Comparison of ENCODE assay signal across 8 cellular contexts in genomic region chr10:21525367-21526183, GRCh38. TPM values are rescaled to one million over a fixed set of nuclear protein-coding genes. Genes with fewer than 3 reads are reported as not detected.
A peak's percentile ranks its signal among the peaks of the same experiment; 100 is the strongest.
DNase-seq lines count a peak whose midpoint lies in the region; ATAC-seq, FAIRE-seq and TF ChIP-seq lines count a peak whose summit lies in the region.

TSS of gene SKIDA1 (minus strand) at chr10:21525682. CDS start at chr10:21517822, 7,860 bp downstream.

- H3K36me3 ChIP-seq in GM12878 (ENCODE audit: control insufficient read depth in 2 of 2, insufficient read depth in 2 of 2, low read length in 1 of 2) (no peaks in the 10 kb centered on the region), rectal smooth muscle tissue (ENCODE audit: control insufficient read depth, insufficient read depth, low read length) (no peaks in the 10 kb centered on the region)

- peak; percentile 42 for ATAC-seq in HG02852 (IDR thresholded peaks at IDR 0.05; ENCODE audit: unreplicated experiment)
- ATAC-seq in T-helper 17 cell, result peak; percentile 78
- peak; percentile 71 for ATAC-seq in GM12878

- RAD21 ChIA-PET in GM12878 (lab: Charles Lee; ENCODE audit: unreplicated experiment), result interaction anchor here (0.6 to 1.5 kb wide), 3 partner anchors 8 to 52 kb away, joined by 3 to 5 read pairs (median 3); partner anchors contain the start of gene MLLT10

- peak within 1 kb of the TSS; percentile 92 for H3K4me2 ChIP-seq in GM12878 (ENCODE audit: control insufficient read depth, insufficient read depth)

- no peak for TF ChIP-seq EP300 in GM12878 (IDR thresholded peaks at IDR 0.05; ENCODE audit: borderline replicate concordance in 1 of 2, control insufficient read depth in 1 of 2, low read depth in 2 of 2, low read length in 2 of 2)

- BruUV-seq in GM12878 (replicated peaks; lab: Mats Ljungman, UMichigan), result no TSS peak

- peak within 1 kb of the TSS; percentile 97 for H3K27ac Mint-ChIP-seq in T-helper 17 cell

- H3K36me3 Mint-ChIP-seq in T-helper 17 cell (ENCODE audit: low read depth), result peaks cover 4% of the 10 kb centered on the region

- H3K27me3 Mint-ChIP-seq in T-helper 17 cell, result peaks cover 18% of the 10 kb centered on the region

- no peak for DNase-seq in GM12864 (ENCODE audit: low read depth)
- DNase-seq in NCI-H146 treated with DMSO at 0.1 percent for 48 hours (lab: John Stamatoyannopoulos, UW; ENCODE audit: unreplicated experiment), result peak; percentile 92
- DNase-seq in T-helper 17 cell, result peak; percentile 20 to 53 (median 53)
- DNase-seq in GM12878 (ENCODE audit: low read depth, low spot score), result no peak
- DNase-seq in hippocampal formation (lab: John Stamatoyannopoulos, UW), result peak; percentile 77 to 83
- DNase-seq in iPS-NIHi11 (ENCODE audit: low spot score), result no peak

- no peaks in the 10 kb centered on the region for H3K9me3 ChIP-seq in T-helper 17 cell (ENCODE audit: control insufficient read depth, low read length, poor library complexity, severe bottlenecking)
- no peaks in the 10 kb centered on the region for H3K9me3 ChIP-seq in GM12878 (replicated peaks; ENCODE audit: control insufficient read depth, insufficient read depth, low read length)

- H4K20me1 ChIP-seq in GM12878 (ENCODE audit: control insufficient read depth, insufficient read depth), result no peaks in the 10 kb centered on the region

- SMC1A ChIA-PET in GM12878 (lab: Charles Lee; ENCODE audit: uncharacterized antibody, unreplicated experiment), result interaction anchor here (0.6 to 1.5 kb wide), 2 partner anchors 14 to 30 kb away, joined by 3 to 5 read pairs; no protein-coding TSS in a partner anchor

- in situ Hi-C loops in GM12878 (cut with MboI), result loop anchor here (5.0 kb wide), 1 partner anchor 792 kb away; the partner anchor contains the start of gene COMMD3

- TF ChIP-seq RAD21 in GM12878 (IDR thresholded peaks at IDR 0.05; ENCODE audit: insufficient read depth, low read depth, low read length), result no peak

- peak within 1 kb of the TSS; percentile 19 for H3K9ac ChIP-seq in GM12878 (ENCODE audit: control insufficient read depth, insufficient read depth, low read length)
- peak within 1 kb of the TSS; percentile 21 for H3K9ac ChIP-seq in rectal smooth muscle tissue (ENCODE audit: low read length)

- H3K4me1 ChIP-seq in GM12878 (ENCODE audit: control insufficient read depth, insufficient read depth, low read length), result peaks cover 13% of the 10 kb centered on the region
- H3K4me1 ChIP-seq in rectal smooth muscle tissue (ENCODE audit: control insufficient read depth, insufficient read depth, low read length), result peaks cover 8% of the 10 kb centered on the region

- H2AFZ ChIP-seq in GM12878 (ENCODE audit: control insufficient read depth, low read depth, low read length), result peak within 1 kb of the TSS; percentile 77

- H3K4me3 ChIP-seq in GM12864 (ENCODE audit: low read depth, low read length) (peak within 1 kb of the TSS; percentile 77), GM12878 (peak within 1 kb of the TSS; percentile 80), rectal smooth muscle tissue (ENCODE audit: low read length) (peak within 1 kb of the TSS; percentile 72)

- CTCF ChIA-PET in GM12878 (lab: Yijun Ruan, JAX), result interaction anchor here (1.0 to 1.1 kb wide), 2 partner anchors 148 to 207 kb away, joined by 3 read pairs; no protein-coding TSS in a partner anchor

- intact Hi-C loops in GM12878 (cut with micrococcal nuclease; ENCODE audit: unreplicated experiment), result no loop called here

- H3K4me3 Mint-ChIP-seq in T-helper 17 cell, result peak within 1 kb of the TSS; percentile 100

- peak within 1 kb of the TSS; percentile 39 for H3K27ac ChIP-seq in GM12878 (ENCODE audit: control insufficient read depth, insufficient read depth)
- H3K27ac ChIP-seq in rectal smooth muscle tissue (ENCODE audit: low read depth, low read length), result peak within 1 kb of the TSS; percentile 99

- POLR2A ChIA-PET in GM12878 (lab: Charles Lee), result interaction anchor here (0.5 to 0.6 kb wide), 2 partner anchors 48 to 246 kb away, joined by 4 read pairs; no protein-coding TSS in a partner anchor

- 11% methylated on average over 37 of the region's 64 CpGs for WGBS in GM12878 (ENCODE audit: insufficient coverage, insufficient replicate concordance, low lambda C conversion rate, missing lambda C conversion rate)

- TF ChIP-seq CTCF in GM12864 (IDR thresholded peaks at IDR 0.05; ENCODE audit: low read depth, low read length, missing control alignments) (no peak), GM12878 (IDR thresholded peaks at IDR 0.05 in 2 of 3, conservative IDR thresholded peaks at IDR 0.05 in 1 of 3; ENCODE audit: control insufficient read depth in 2 of 3, extremely low read depth in 1 of 3, insufficient read depth in 1 of 3, low read depth in 3 of 3, low read length in 3 of 3) (no peak)

- no peak; the same call in 1 of the 2 replicates for TF ChIP-seq POLR2A in GM12878 (IDR thresholded peaks at IDR 0.05; ENCODE audit: low read depth, low read length)

- H3K79me2 ChIP-seq in GM12878 (ENCODE audit: control insufficient read depth, insufficient read depth, low read length), result no peaks in the 10 kb centered on the region

- H3K27me3 ChIP-seq in GM12878 (replicated peaks in 1 of 2; ENCODE audit: control insufficient read depth in 2 of 2, insufficient read depth in 2 of 2, low read length in 1 of 2) (peaks cover 0 to 4% of the 10 kb centered on the region in 2 experiments; a peak in 1 of 4 replicates), rectal smooth muscle tissue (ENCODE audit: control insufficient read depth, insufficient read depth, low read length) (no peaks in the 10 kb centered on the region)

- peaks cover 25% of the 10 kb centered on the region for H3K4me1 Mint-ChIP-seq in T-helper 17 cell

- FAIRE-seq in GM12878 (lab: Jason Lieb, UNC), result peak; percentile 62

TF ChIP-seq in GM12878, 131 proteins besides CTCF, POLR2A, EP300 and RAD21 (continues in another document):
- TF ChIP-seq MTA2 (IDR thresholded peaks at IDR 0.05; ENCODE audit: low read depth) (peak; percentile 70), FOXK2 (IDR thresholded peaks at IDR 0.05) (peak; percentile 62), CHD2 (IDR thresholded peaks at IDR 0.05; ENCODE audit: borderline replicate concordance, low read depth, low read length) (peak; percentile 12; the same call in 1 of the 2 replicates), MYC (IDR thresholded peaks at IDR 0.05; ENCODE audit: insufficient read depth, insufficient read length, insufficient replicate concordance, low read length, severe bottlenecking) (no peak), RUNX3 (IDR thresholded peaks at IDR 0.05; ENCODE audit: low read length) (peak; percentile 52), MEF2B (IDR thresholded peaks at IDR 0.05; ENCODE audit: partially characterized antibody, poor library complexity, severe bottlenecking) (peak; percentile 42), NR2F1 (conservative IDR thresholded peaks at IDR 0.05) (peak; percentile 99), IKZF2 (IDR thresholded peaks at IDR 0.05) (peak; percentile 32 to 47; a peak in 2 of 4 replicates), FOXM1 (IDR thresholded peaks at IDR 0.05; ENCODE audit: low read depth, low read length) (no peak), BRCA1 (IDR thresholded peaks at IDR 0.05; ENCODE audit: low read depth, low read length) (no peak), RAD51 (IDR thresholded peaks at IDR 0.05) (no peak), KAT2A (conservative IDR thresholded peaks at IDR 0.05; ENCODE audit: control insufficient read depth, low read depth, low read length) (no peak), ATF7 (IDR thresholded peaks at IDR 0.05; ENCODE audit: low read depth) (peak; percentile 21; the same call in 1 of the 2 replicates), NR2C1 (IDR thresholded peaks at IDR 0.05) (peak; percentile 94), MLLT1 (IDR thresholded peaks at IDR 0.05) (0 out of 2 replicates have a peak, but pooled peaks have one; percentile 44), NFYA (IDR thresholded peaks at IDR 0.05; ENCODE audit: borderline replicate concordance, low read depth, low read length) (no peak), CREM (IDR thresholded peaks at IDR 0.05; ENCODE audit: low read depth) (no peak), NBN (IDR thresholded peaks at IDR 0.05) (peak; percentile 67; the same call in 1 of the 2 replicates), ESRRA (IDR thresholded peaks at IDR 0.05; ENCODE audit: low read length) (no peak), HDGF (IDR thresholded peaks at IDR 0.05) (0 out of 2 replicates have a peak, but pooled peaks have one; percentile 67), ZNF622 (IDR thresholded peaks at IDR 0.05) (no peak)

RNA-seq across cellular contexts. Expression of gene SKIDA1, which starts in this region (rescaled TPM):
- under 1 TPM; 0.34 to 0.37 TPM for total RNA-seq in T-helper 17 cell
- 0.22 and 0.35 TPM in 2 replicates for total RNA-seq in GM12878 (2013; cell fraction: nucleolus; rRNA removed)
- total RNA-seq in GM12878 (2014; rRNA removed), result 0.23 and 0.98 TPM in 2 replicates
- 0.28 and 0.45 TPM in 2 replicates for total RNA-seq in GM12878 (2014; rRNA removed; fragmentation: Illumina TruSeq; extraction: Trizol)
- total RNA-seq in GM12878 (2021), result 0.13 and 0.72 TPM in 2 replicates
- polyA plus RNA-seq in GM12878 (2011; ENCODE audit: low read depth), result not detected
- 0.04 and 0.05 TPM in 2 replicates for polyA plus RNA-seq in GM12878 (2011; rRNA removed)
- 0.03 and 0.10 TPM in 2 replicates for polyA plus RNA-seq in GM12878 (2011; cell fraction: cytosol; rRNA removed)
- polyA plus RNA-seq in GM12878 (2011; cell fraction: nucleus; rRNA removed), result 0.06 TPM in 1 of 2 replicates, not detected in the other
- polyA plus RNA-seq in GM12878 (2012), result 0.16 and 0.28 TPM in 2 replicates
- 0.26 and 0.65 TPM in 2 replicates for polyA plus RNA-seq in GM12878 (2014; fragmentation: Illumina TruSeq; extraction: Trizol)
- under 1 TPM; 0.08 to 0.29 TPM for polyA plus RNA-seq in GM12878 (2014; fragmentation: Nextera tagmentation; extraction: Ambion mirVana)
- 0.53 and 0.90 TPM in 2 replicates for polyA plus RNA-seq in GM12878 (2014; rRNA removed)
- under 1 TPM; 0.63 to 0.78 TPM for polyA plus RNA-seq in GM12878 (2016; fragmentation: Nextera tagmentation; extraction: Ambion mirVana)
- 0.05 and 0.15 TPM in 2 replicates for polyA minus RNA-seq in GM12878 (2011; rRNA and poly(A)+ RNA removed)
- not detected in 2 replicates for polyA minus RNA-seq in GM12878 (2011; cell fraction: cytosol; rRNA and poly(A)+ RNA removed)
- polyA minus RNA-seq in GM12878 (2011; cell fraction: nucleus; rRNA and poly(A)+ RNA removed), result not detected in 2 replicates

Comparison
In these comparisons a context has a peak if more than half of its experiments do, and no peak if none do; other contexts are left out.
1. Peak in DNase-seq and ATAC-seq in T-helper 17 cell; RNA of the gene not detected or under 1 TPM.
2. Peak in ATAC-seq, H3K4me3 ChIP-seq, H3K27ac ChIP-seq, H3K9ac ChIP-seq and H3K4me2 ChIP-seq in GM12878; RNA of the gene not detected or under 1 TPM.
3. DNase-seq: peak in NCI-H146 treated with DMSO at 0.1 percent for 48 hours (single experiment) and hippocampal formation (2 of 2); none in GM12864 (single experiment), GM12878 (single experiment) and iPS-NIHi11 (single experiment).
4. Peak in every context shown above with its lines, with median percentiles within 50 percentile points of each other: H3K4me3 ChIP-seq and ATAC-seq.